Comparison of ENCODE assay signal across 1 cellular context in genomic region chr6:11223296-11223695, GRCh38.
TF ChIP-seq lines count a peak whose summit lies in the region.

No MANE protein-coding gene starts in this region.

TF ChIP-seq in HepG2, 621 proteins besides CTCF, POLR2A, EP300 and RAD21:
- TF ChIP-seq HOMEZ (CRISPR knock-in tag; IDR thresholded peaks at IDR 0.05; ENCODE audit: low read depth) (no peak), POLR2G (IDR thresholded peaks at IDR 0.05; ENCODE audit: low read depth, low read length) (0 out of 2 replicates have a peak, but pooled peaks have one; percentile 20), NFIC (IDR thresholded peaks at IDR 0.05; ENCODE audit: low read length) (no peak), SKI (IDR thresholded peaks at IDR 0.05; ENCODE audit: partially characterized antibody) (no peak), RBFOX2 (IDR thresholded peaks at IDR 0.05; ENCODE audit: low read depth, low read length) (peak; percentile 33; the same call in 1 of the 2 replicates), ZNF83 (CRISPR knock-in tag; IDR thresholded peaks at IDR 0.05; ENCODE audit: borderline replicate concordance) (no peak), NR1H2 (CRISPR knock-in tag; IDR thresholded peaks at IDR 0.05; ENCODE audit: borderline replicate concordance, low read depth) (no peak), ZNF713 (CRISPR knock-in tag; IDR thresholded peaks at IDR 0.05) (no peak), ZMAT5 (CRISPR knock-in tag; IDR thresholded peaks at IDR 0.05; ENCODE audit: borderline replicate concordance, low read depth) (no peak), HOXA9 (CRISPR knock-in tag; IDR thresholded peaks at IDR 0.05; ENCODE audit: borderline replicate concordance) (no peak), ZNF326 (CRISPR knock-in tag; IDR thresholded peaks at IDR 0.05; ENCODE audit: borderline replicate concordance) (no peak), XRCC5 (optimal IDR thresholded peaks at IDR 0.05; ENCODE audit: low read length) (no peak), ZNF564 (CRISPR knock-in tag; IDR thresholded peaks at IDR 0.05) (no peak), SETDB1 (CRISPR knock-in tag; IDR thresholded peaks at IDR 0.05; ENCODE audit: borderline replicate concordance) (no peak), RBM22 (optimal IDR thresholded peaks at IDR 0.05; ENCODE audit: low read length) (peak; percentile 4)
